ENCODE assay signal across 8 cellular contexts in genomic region chr17:79075433-79075805, GRCh38. TPM values are rescaled to one million over a fixed set of nuclear protein-coding genes. Genes with fewer than 3 reads are reported as not detected.
DNase-seq lines count a peak whose midpoint lies in the region; ATAC-seq lines count a peak whose summit lies in the region.

No MANE protein-coding gene starts in this region.

- no peaks in the 10 kb centered on the region for H3K27me3 Mint-ChIP-seq in activated naive CD4-positive, alpha-beta T cell treated with anti-CD3 and anti-CD28 coated beads for 36 hours (ENCODE audit: low read depth)

- H3K36me3 ChIP-seq in HUES48 (ENCODE audit: control insufficient read depth, insufficient read depth, low read length) (peaks cover 21% of the 10 kb centered on the region), iPS-18a (ENCODE audit: control insufficient read depth, low read depth, low read length) (peaks cover 4% of the 10 kb centered on the region)

- peaks cover 8% of the 10 kb centered on the region for H3K36me3 Mint-ChIP-seq in activated naive CD4-positive, alpha-beta T cell treated with anti-CD3 and anti-CD28 coated beads for 36 hours (ENCODE audit: low read depth)
- H3K36me3 Mint-ChIP-seq in stimulated activated effector memory CD8-positive, alpha-beta T cell treated with anti-CD3 and anti-CD28 coated beads, Interleukin-12 subunit alpha, Interleukin-12 subunit beta, amount 100 ng/mL, for 72 hours, result peaks cover 22% of the 10 kb centered on the region

- H3K27ac ChIP-seq in HUES48 (ENCODE audit: low read depth, low read length) (no peak overlapping the region), angular gyrus (ENCODE audit: low read depth, low read length) (peak overlapping the region; percentile 47), iPS-18a (ENCODE audit: low read length) (no peak overlapping the region)

- H3K9me3 ChIP-seq in HUES48 (ENCODE audit: control insufficient read depth, insufficient read depth, low read length), result no peaks in the 10 kb centered on the region
- H3K9me3 ChIP-seq in iPS-18a (ENCODE audit: control insufficient read depth, low read depth, low read length), result no peaks in the 10 kb centered on the region

- no peaks in the 10 kb centered on the region for H3K9me3 Mint-ChIP-seq in activated naive CD4-positive, alpha-beta T cell treated with anti-CD3 and anti-CD28 coated beads for 36 hours
- no peaks in the 10 kb centered on the region for H3K9me3 Mint-ChIP-seq in stimulated activated effector memory CD8-positive, alpha-beta T cell treated with anti-CD3 and anti-CD28 coated beads, Interleukin-12 subunit alpha, Interleukin-12 subunit beta, amount 100 ng/mL, for 72 hours

- H3K27me3 ChIP-seq in HUES48 (ENCODE audit: control insufficient read depth, insufficient read depth, low read length), result no peaks in the 10 kb centered on the region; the same call in 1 of the 2 replicates
- no peaks in the 10 kb centered on the region for H3K27me3 ChIP-seq in iPS-18a (ENCODE audit: control insufficient read depth, insufficient read depth, low read length)

- 0 out of 2 replicates have a peak, but pooled peaks cover 3% of the 10 kb centered on the region for H3K4me1 ChIP-seq in HUES48 (ENCODE audit: control insufficient read depth, insufficient read depth, low read length)
- peaks cover 8% of the 10 kb centered on the region for H3K4me1 ChIP-seq in iPS-18a (ENCODE audit: control insufficient read depth, low read depth, low read length)

- CTCF ChIA-PET in activated naive CD4-positive, alpha-beta T cell treated with anti-CD3 and anti-CD28 coated beads for 36 hours (lab: Charles Lee), result no interaction called here

- DNase-seq in activated naive CD4-positive, alpha-beta T cell treated with anti-CD3 and anti-CD28 coated beads for 36 hours, result peak; percentile 30
- no peak for DNase-seq in activated naive CD4-positive, alpha-beta T cell treated with Interleukin-2 at 50 U/mL for 16 hours
- peak in 1 of 2 donors; percentile 67 for DNase-seq in stimulated activated effector memory CD8-positive, alpha-beta T cell treated with anti-CD3 and anti-CD28 coated beads, Interleukin-12 subunit alpha, Interleukin-12 subunit beta, amount 100 ng/mL, for 72 hours (ENCODE audit: low spot score in 2 of 2)

- H3K4me3 ChIP-seq in HUES48 (ENCODE audit: low read depth, low read length) (peak overlapping the region; percentile 72), iPS-18a (ENCODE audit: low read length) (peak overlapping the region; percentile 66)

- peak; percentile 55 for ATAC-seq in stimulated activated effector memory CD8-positive, alpha-beta T cell treated with anti-CD3 and anti-CD28 coated beads, Interleukin-12 subunit alpha, Interleukin-12 subunit beta, amount 100 ng/mL, for 72 hours
- ATAC-seq in GM19397 (IDR thresholded peaks at IDR 0.05; ENCODE audit: unreplicated experiment) (no peak), HG03520 (IDR thresholded peaks at IDR 0.05; ENCODE audit: unreplicated experiment) (no peak)

- peak overlapping the region; percentile 76 for H3K27ac Mint-ChIP-seq in activated naive CD4-positive, alpha-beta T cell treated with anti-CD3 and anti-CD28 coated beads for 36 hours
- H3K27ac Mint-ChIP-seq in stimulated activated effector memory CD8-positive, alpha-beta T cell treated with anti-CD3 and anti-CD28 coated beads, Interleukin-12 subunit alpha, Interleukin-12 subunit beta, amount 100 ng/mL, for 72 hours, result peak overlapping the region; percentile 86

- peak overlapping the region; percentile 88 for H3K4me3 Mint-ChIP-seq in activated naive CD4-positive, alpha-beta T cell treated with anti-CD3 and anti-CD28 coated beads for 36 hours
- peak overlapping the region; percentile 82 for H3K4me3 Mint-ChIP-seq in stimulated activated effector memory CD8-positive, alpha-beta T cell treated with anti-CD3 and anti-CD28 coated beads, Interleukin-12 subunit alpha, Interleukin-12 subunit beta, amount 100 ng/mL, for 72 hours

- peaks cover 19% of the 10 kb centered on the region for H3K4me1 Mint-ChIP-seq in activated naive CD4-positive, alpha-beta T cell treated with anti-CD3 and anti-CD28 coated beads for 36 hours (ENCODE audit: low read depth)
- H3K4me1 Mint-ChIP-seq in stimulated activated effector memory CD8-positive, alpha-beta T cell treated with anti-CD3 and anti-CD28 coated beads, Interleukin-12 subunit alpha, Interleukin-12 subunit beta, amount 100 ng/mL, for 72 hours, result peaks cover 13% of the 10 kb centered on the region

- H3K9ac ChIP-seq in HUES48 (ENCODE audit: low read depth, low read length) (no peak overlapping the region; the same call in 1 of the 2 replicates), iPS-18a (ENCODE audit: low read length) (no peak overlapping the region)

- intact Hi-C loops in activated naive CD4-positive, alpha-beta T cell treated with anti-CD3 and anti-CD28 coated beads for 36 hours (cut with micrococcal nuclease), result no loop called here

RNA-seq across cellular contexts. Expression of gene ENGASE, which starts 0.8 kb away (rescaled TPM):
- total RNA-seq in activated naive CD4-positive, alpha-beta T cell treated with anti-CD3 and anti-CD28 coated beads for 36 hours, result 10 to 100 TPM; 49.5 to 51.2 TPM

RNA-seq across cellular contexts. Expression of gene C1QTNF1, which starts 51.5 kb away (rescaled TPM):
- total RNA-seq in activated naive CD4-positive, alpha-beta T cell treated with anti-CD3 and anti-CD28 coated beads for 36 hours, result under 1 TPM; 0.14 to 0.32 TPM
